Comparison of ENCODE assay signal across 8 cellular contexts in the genomic region with DNA sequence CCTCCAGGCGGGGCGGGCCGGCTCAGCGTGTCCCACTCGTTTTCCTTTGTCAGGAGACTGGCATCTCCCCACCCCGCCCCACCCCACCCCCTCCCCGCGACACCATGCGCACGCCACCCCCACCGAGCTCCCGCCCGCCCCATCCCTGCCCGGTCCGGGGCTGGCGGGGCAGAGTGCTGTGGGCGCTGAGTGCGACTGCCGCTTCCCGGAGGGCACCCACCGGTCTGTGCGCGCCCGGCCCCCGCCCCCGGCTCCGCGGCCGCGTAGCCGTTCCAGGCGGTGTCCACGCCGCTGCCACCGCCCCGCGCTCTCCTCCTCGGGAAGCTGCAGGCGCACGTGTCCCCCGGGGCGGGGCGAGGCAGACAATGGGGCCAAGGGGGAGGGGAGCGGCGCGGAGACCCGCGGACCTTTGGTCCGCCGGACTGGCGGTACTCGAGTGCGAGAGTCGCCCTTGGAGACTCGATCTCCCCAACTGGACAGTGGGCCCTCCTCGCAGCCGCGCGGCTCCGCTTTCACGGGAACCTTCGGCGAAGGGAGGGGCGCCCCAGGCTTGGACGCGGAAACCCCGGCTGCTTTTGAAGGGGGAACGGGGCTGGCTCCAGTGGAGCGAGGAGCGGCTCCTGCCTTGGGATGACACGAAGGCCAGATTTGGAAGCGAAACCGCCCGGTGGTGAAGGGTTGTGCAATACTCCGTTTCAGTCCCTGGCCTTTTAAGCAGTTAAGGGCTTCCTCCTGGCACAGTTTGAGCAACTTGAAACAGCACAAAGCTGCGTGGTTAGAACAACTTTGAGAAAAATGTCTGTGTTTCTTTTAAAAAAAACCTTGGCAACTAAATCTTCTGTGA. TPM values are rescaled to one million over a fixed set of nuclear protein-coding genes. Genes with fewer than 3 reads are reported as not detected.
A peak's percentile ranks its signal among the peaks of the same experiment; 100 is the strongest.
DNase-seq lines count a peak whose midpoint lies in the region; FAIRE-seq lines count a peak whose summit lies in the region.

No MANE protein-coding gene starts in this region.

- whole genome bisulfite sequencing in neuronal stem cell (ENCODE audit: extremely low coverage in 2 of 2, insufficient read length in 2 of 2, insufficient replicate concordance in 1 of 2), 2 donors: no CpG with 5 or more reads among the region's 76 CpGs

- peak overlapping the region; percentile 98 for H2BK5ac ChIP-seq in neuronal stem cell (ENCODE audit: low read length)

- H4K91ac ChIP-seq in neuronal stem cell (ENCODE audit: low read depth, low read length, poor library complexity): no peak overlapping the region

- peak overlapping the region; percentile 94 for H2AFZ ChIP-seq in neuronal stem cell (ENCODE audit: low read length)

- H2BK12ac ChIP-seq in neuronal stem cell (ENCODE audit: low read length): peak overlapping the region; percentile 41

- FAIRE-seq in frontal cortex (lab: Jason Lieb, UNC): no peak

- H3K27ac ChIP-seq in neuronal stem cell (replicated peaks; ENCODE audit: low read length) (peak overlapping the region; percentile 98), substantia nigra (ENCODE audit: low read depth, low read length, poor library complexity, severe bottlenecking) (peak overlapping the region; percentile 95)

- H2BK15ac ChIP-seq in neuronal stem cell (ENCODE audit: low read length): peak overlapping the region; percentile 67

- DNase-seq in ELF-1 (ENCODE audit: low read depth, low spot score) (peak; percentile 91), H4 (ENCODE audit: low spot score) (peak; percentile 77), LHCN-M2 (ENCODE audit: low read depth) (peak; percentile 94), RPMI8226 (peak; percentile 89), frontal cortex (ENCODE audit: low spot score in 2 of 2) (peak; percentile 41 to 48), neuronal stem cell (ENCODE audit: low spot score) (peak; percentile 91), substantia nigra (lab: John Stamatoyannopoulos, UW) (peak in 46 of 49 donors; percentile 53 to 97 (median 89))
- peak; percentile 55 for DNase-seq in activated gamma-delta T cell treated with anti-CD3 and anti-CD28 coated beads, Interleukin-2, amount 50 U/mL, for 16 hours (ENCODE audit: low read depth)

- no peak overlapping the region for H2BK120ac ChIP-seq in neuronal stem cell (ENCODE audit: low read depth, low read length)

- H2AK5ac ChIP-seq in neuronal stem cell (ENCODE audit: low read depth, low read length): peak overlapping the region; percentile 37

- peaks cover 0 to 10% of the 10 kb centered on the region in 2 donors for H3K9me3 ChIP-seq in neuronal stem cell (replicated peaks in 1 of 2; ENCODE audit: control insufficient read depth in 2 of 2, insufficient read depth in 1 of 2, low read depth in 1 of 2, low read length in 2 of 2)

- H3K23ac ChIP-seq in neuronal stem cell (ENCODE audit: low read depth, low read length, poor library complexity): peak overlapping the region; percentile 98

- H3K36me3 ChIP-seq in neuronal stem cell (replicated peaks in 1 of 2; ENCODE audit: control insufficient read depth in 2 of 2, insufficient read depth in 2 of 2, low read length in 2 of 2): peaks cover 9 to 28% of the 10 kb centered on the region in 2 donors

- H3K9ac ChIP-seq in neuronal stem cell (ENCODE audit: low read depth, low read length, poor library complexity): peak overlapping the region; percentile 77

- H4K8ac ChIP-seq in neuronal stem cell (ENCODE audit: low read depth, low read length): peak overlapping the region; percentile 17

- no peak overlapping the region for H3K14ac ChIP-seq in neuronal stem cell (ENCODE audit: low read length)

- no peaks in the 10 kb centered on the region for H3K27me3 ChIP-seq in neuronal stem cell (ENCODE audit: control insufficient read depth in 3 of 3, insufficient read depth in 3 of 3, low read depth in 1 of 3, low read length in 3 of 3)

- H3K4me3 ChIP-seq in neuronal stem cell (ENCODE audit: low read length in 2 of 2): peak overlapping the region; percentile 79 to 97

- peak overlapping the region; percentile 84 for H3K4ac ChIP-seq in neuronal stem cell (ENCODE audit: low read length)

- peaks cover 5% of the 10 kb centered on the region in 2 donors for H3K4me1 ChIP-seq in neuronal stem cell (ENCODE audit: control insufficient read depth in 2 of 2, insufficient read depth in 1 of 2, low read depth in 1 of 2, low read length in 2 of 2)

- peaks cover 5% of the 10 kb centered on the region for H3K79me1 ChIP-seq in neuronal stem cell (ENCODE audit: low read depth, low read length)

- H3K18ac ChIP-seq in neuronal stem cell (ENCODE audit: low read length): peak overlapping the region; percentile 99

- peak overlapping the region; percentile 73 for H3K4me2 ChIP-seq in neuronal stem cell (ENCODE audit: insufficient read depth, low read length, poor library complexity, severe bottlenecking)

RNA-seq across cellular contexts. Expression of a gene that starts 1.1 kb away (rescaled TPM):
- total RNA-seq in H4 (2014; rRNA removed; shearing (Covaris generic)): 43.6 and 57.2 TPM in 2 replicates
- total RNA-seq in LHCN-M2 (2014; rRNA removed): 107 and 121 TPM in 2 replicates
- polyA plus RNA-seq in LHCN-M2 (2012): 81.2 TPM
- 88.5 TPM for total RNA-seq in frontal cortex
- polyA plus RNA-seq in neuronal stem cell (2013, experiment 1 of 2): 77.6 TPM
- polyA plus RNA-seq in neuronal stem cell (2013, experiment 2 of 2): 75.4 TPM

RNA-seq across cellular contexts. Expression of a gene that starts 50.1 kb away (rescaled TPM):
- total RNA-seq in H4 (2014; rRNA removed; shearing (Covaris generic)): 40.4 and 55.9 TPM in 2 replicates
- total RNA-seq in LHCN-M2 (2014; rRNA removed) (96.1 and 116 TPM in 2 replicates), frontal cortex (291 TPM)
- polyA plus RNA-seq in LHCN-M2 (2012): 37.2 TPM
- polyA plus RNA-seq in neuronal stem cell (2013, experiment 1 of 2): 23.7 TPM
- polyA plus RNA-seq in neuronal stem cell (2013, experiment 2 of 2): 25.1 TPM

Comparison
In these comparisons a context has a peak if more than half of its experiments do, and no peak if none do; other contexts are left out.
1. Peak in every context shown above with its lines: DNase-seq, H3K4me3 ChIP-seq and H3K27ac ChIP-seq.